In genomic region chr17:12709063-12709462, GRCh38 we compare ENCODE assay signal across 19 cellular contexts. TPM values are rescaled to one million over a fixed set of nuclear protein-coding genes. Genes with fewer than 3 reads are reported as not detected.
DNase-seq lines count a peak whose midpoint lies in the region; ATAC-seq, FAIRE-seq and TF ChIP-seq lines count a peak whose summit lies in the region.
"Had no signal": no experiment of that assay in that cellular context is flagged by ENCODE, and none has a peak within 500 bp of the region (broad histone marks: within the 10 kb centered on the region; RNA-seq: fewer than 3 reads in every experiment).

No MANE protein-coding gene starts in this region.

- no peaks in the 10 kb centered on the region for H3K79me2 ChIP-seq in astrocyte (ENCODE audit: insufficient read depth, low read length)

- no peak overlapping the region for H3K27ac Mint-ChIP-seq in astrocyte (ENCODE audit: unreplicated experiment)
- no peak overlapping the region for H3K27ac Mint-ChIP-seq in activated CD4-positive, alpha-beta T cell treated with anti-CD3 and anti-CD28 coated beads, Interleukin-2, amount 10 ng/mL, durations not matched to agents 24 days and 14 days

- no peak for ATAC-seq in GM21825 (IDR thresholded peaks at IDR 0.05; ENCODE audit: unreplicated experiment)
- ATAC-seq: A549 had no signal

- H3K4me1 ChIP-seq in astrocyte (ENCODE audit: insufficient read depth, low read length), result no peaks in the 10 kb centered on the region
- H3K4me1 ChIP-seq: A549, HAP-1 had no signal

- TF ChIP-seq CTCF in astrocyte (IDR thresholded peaks at IDR 0.05; ENCODE audit: insufficient read depth, low read depth, low read length) (no peak), retinal pigment epithelial cell (conservative IDR thresholded peaks at IDR 0.05; ENCODE audit: low read depth, low read length) (no peak)

- H3K27me3 Mint-ChIP-seq in astrocyte (ENCODE audit: low read depth, unreplicated experiment), result no peaks in the 10 kb centered on the region
- no peaks in the 10 kb centered on the region for H3K27me3 Mint-ChIP-seq in activated CD4-positive, alpha-beta T cell treated with anti-CD3 and anti-CD28 coated beads, Interleukin-2, amount 10 ng/mL, durations not matched to agents 24 days and 14 days

- no peaks in the 10 kb centered on the region for H4K20me1 ChIP-seq in astrocyte (ENCODE audit: insufficient read depth, low read length)

- H3K4me2 ChIP-seq in astrocyte (ENCODE audit: low read length), result no peak overlapping the region
- H3K4me2 ChIP-seq: A549, PC-9 had no signal

- no peak for FAIRE-seq in astrocyte (lab: Jason Lieb, UNC)
- FAIRE-seq: A549, HTR-8/SVneo had no signal

- no peak overlapping the region for H3K4me3 Mint-ChIP-seq in astrocyte (ENCODE audit: unreplicated experiment)
- H3K4me3 Mint-ChIP-seq in activated CD4-positive, alpha-beta T cell treated with anti-CD3 and anti-CD28 coated beads, Interleukin-2, amount 10 ng/mL, durations not matched to agents 24 days and 14 days, result no peak overlapping the region

- H3K9ac ChIP-seq in astrocyte (ENCODE audit: low read length), result no peak overlapping the region

- H3K27ac ChIP-seq in astrocyte (ENCODE audit: low read depth, low read length), result no peak overlapping the region
- H3K27ac ChIP-seq: A549, HL-60, PC-9 had no signal

- intact Hi-C loops in activated CD4-positive, alpha-beta T cell treated with anti-CD3 and anti-CD28 coated beads, Interleukin-2, amount 10 ng/mL, durations not matched to agents 24 days and 14 days (cut with micrococcal nuclease), result no loop called here

- H2AFZ ChIP-seq in astrocyte (ENCODE audit: low read depth, low read length), result no peak overlapping the region
- H2AFZ ChIP-seq: PC-9 had no signal

- H3K36me3 Mint-ChIP-seq in astrocyte (ENCODE audit: low read depth, unreplicated experiment), result no peaks in the 10 kb centered on the region
- H3K36me3 Mint-ChIP-seq in activated CD4-positive, alpha-beta T cell treated with anti-CD3 and anti-CD28 coated beads, Interleukin-2, amount 10 ng/mL, durations not matched to agents 24 days and 14 days (ENCODE audit: low read depth), result no peaks in the 10 kb centered on the region

- no peaks in the 10 kb centered on the region for H3K27me3 ChIP-seq in astrocyte (ENCODE audit: insufficient read depth, low read length)

- H3K9me3 Mint-ChIP-seq in astrocyte (ENCODE audit: unreplicated experiment), result no peaks in the 10 kb centered on the region
- H3K9me3 Mint-ChIP-seq in activated CD4-positive, alpha-beta T cell treated with anti-CD3 and anti-CD28 coated beads, Interleukin-2, amount 10 ng/mL, durations not matched to agents 24 days and 14 days, result no peaks in the 10 kb centered on the region

- no peaks in the 10 kb centered on the region for H3K9me3 ChIP-seq in astrocyte (ENCODE audit: insufficient read depth, low read depth, low read length)
- H3K9me3 ChIP-seq: A549, HAP-1 had no signal

- H3K4me3 ChIP-seq in astrocyte (ENCODE audit: insufficient read depth, low read depth, low read length) (no peak overlapping the region), retinal pigment epithelial cell (ENCODE audit: low read length) (no peak overlapping the region)
- H3K4me3 ChIP-seq: A549, HAP-1, PC-9 had no signal

- DNase-seq in AG20443 (ENCODE audit: low spot score) (peak; percentile 61), M059J (ENCODE audit: low read depth) (peak; percentile 83), astrocyte (ENCODE audit: low read depth) (peak; percentile 24), retinal pigment epithelial cell (ENCODE audit: low read depth) (peak; percentile 3), NCI-H1694 (lab: John Stamatoyannopoulos, UW) (no peak), NCI-H2107 (lab: John Stamatoyannopoulos, UW) (no peak)
- no peak for DNase-seq in activated CD4-positive, alpha-beta T cell treated with anti-CD3 and anti-CD28 coated beads, Interleukin-2, amount 10 ng/mL, durations not matched to agents 24 days and 14 days
- DNase-seq: COR-L47, NCI-H1417 treated with DMSO at 0.1 percent for 48 hours, NCI-H2029, NCI-H2171 treated with DMSO at 0.1 percent for 48 hours, NCI-H446 treated with DMSO at 0.1 percent for 48 hours, NCI-H748 treated with DMSO at 0.1 percent for 48 hours, PC-9 had no signal

- no peaks in the 10 kb centered on the region for H3K36me3 ChIP-seq in astrocyte (ENCODE audit: insufficient read depth, low read length)
- H3K36me3 ChIP-seq: HAP-1 had no signal

- H3K4me1 Mint-ChIP-seq in astrocyte (ENCODE audit: low read depth, unreplicated experiment), result no peaks in the 10 kb centered on the region
- no peaks in the 10 kb centered on the region for H3K4me1 Mint-ChIP-seq in activated CD4-positive, alpha-beta T cell treated with anti-CD3 and anti-CD28 coated beads, Interleukin-2, amount 10 ng/mL, durations not matched to agents 24 days and 14 days

RNA-seq across cellular contexts. Expression of gene MYOCD, which starts 43.4 kb away (rescaled TPM):
- total RNA-seq in M059J (2014; rRNA removed; shearing (Covaris generic)), result 1.5 and 1.8 TPM in 2 replicates
- total RNA-seq in astrocyte, result 1.4 and 2.8 TPM in 2 replicates
- total RNA-seq in activated CD4-positive, alpha-beta T cell treated with anti-CD3 and anti-CD28 coated beads, Interleukin-2, amount 10 ng/mL, durations not matched to agents 24 days and 14 days, result not detected in 2 replicates
- total RNA-seq: PC-9 had no signal

Comparison
In these comparisons a context has a peak if more than half of its experiments do, and no peak if none do; other contexts are left out.
1. DNase-seq: peak in AG20443 (single experiment), M059J (single experiment), astrocyte (single experiment) and retinal pigment epithelial cell (single experiment); none in NCI-H1694 (single experiment), NCI-H2107 (single experiment) and activated CD4-positive, alpha-beta T cell treated with anti-CD3 and anti-CD28 coated beads, Interleukin-2, amount 10 ng/mL, durations not matched to agents 24 days and 14 days (single experiment).